Comparison of ENCODE assay signal across 19 cellular contexts in genomic region chr3:64741344-64741743, GRCh38. TPM values are rescaled to one million over a fixed set of nuclear protein-coding genes. Genes with fewer than 3 reads are reported as not detected.
DNase-seq lines count a peak whose midpoint lies in the region; ATAC-seq and TF ChIP-seq lines count a peak whose summit lies in the region.
"Had no signal": no experiment of that assay in that cellular context is flagged by ENCODE, and none has a peak within 500 bp of the region (broad histone marks: within the 10 kb centered on the region; RNA-seq: fewer than 3 reads in every experiment).

No MANE protein-coding gene starts in this region.

- H3K36me3 ChIP-seq in esophagus muscularis mucosa (no peaks in the 10 kb centered on the region), lower lobe of right lung (no peaks in the 10 kb centered on the region), thyroid gland (no peaks in the 10 kb centered on the region), suprapubic skin (no peaks in the 10 kb centered on the region)
- H3K36me3 ChIP-seq: BE2C had no signal

- intact Hi-C loops in esophagus muscularis mucosa (cut with DNase I) (loop anchor here (10.0 kb wide), 1 partner anchor 207 kb away; no protein-coding TSS in a partner anchor), lower lobe of right lung (cut with DNase I) (no loop called here), thyroid gland (cut with DNase I) (no loop called here)

- no peak for TF ChIP-seq CTCF in esophagus muscularis mucosa (IDR thresholded peaks at IDR 0.05)
- TF ChIP-seq CTCF in lower lobe of right lung (IDR thresholded peaks at IDR 0.05) = no peak
- TF ChIP-seq CTCF in thyroid gland (IDR thresholded peaks at IDR 0.05) = no peak
- no peak for TF ChIP-seq CTCF in suprapubic skin (IDR thresholded peaks at IDR 0.05)

- WGBS in esophagus muscularis mucosa = 81% methylated on average over 1 of the region's 1 CpG
- WGBS in thyroid gland, 2 donors = 11 to 30% methylated on average over 1 of the region's 1 CpG
- 61% methylated on average over 1 of the region's 1 CpG for WGBS in suprapubic skin

- peak; percentile 54 to 58 for ATAC-seq in lower lobe of right lung
- ATAC-seq in GM19467 (IDR thresholded peaks at IDR 0.05; ENCODE audit: unreplicated experiment) = no peak
- ATAC-seq: stimulated activated memory B cell treated with anti-CD40 and anti-IgM and Interleukin-4, amounts not matched to agents 10 μg/mL and 1 μg/mL and 100 μg/mL, for 72 hours had no signal

- DNase-seq in LHCN-M2 (ENCODE audit: low read depth) = peak; percentile 5
- no peak for DNase-seq in esophagus muscularis mucosa (ENCODE audit: extremely low spot score)
- peak; percentile 48 for DNase-seq in lower lobe of right lung
- DNase-seq in thyroid gland = peak; percentile 43 to 45
- no peak for DNase-seq in suprapubic skin (ENCODE audit: low spot score in 2 of 2)
- DNase-seq in ACHN = no peak
- DNase-seq in stimulated activated naive CD4-positive, alpha-beta T cell (lab: John Stamatoyannopoulos, UW) = no peak
- DNase-seq: activated CD4-positive, alpha-beta T cell treated with anti-CD3 and anti-CD28 coated beads, Interleukin-2, amount 10 ng/mL, durations not matched to agents 24 days and 14 days; activated CD8-positive, alpha-beta memory T cell treated with anti-CD3 and anti-CD28 coated beads, Interleukin-2, amount 50 U/mL, for 48 hours; activated naive CD4-positive, alpha-beta T cell; BE2C; GF-D8; heart right ventricle; mesendoderm; NCI-H2029; NCI-H446 had no signal

- H3K4me3 ChIP-seq in esophagus muscularis mucosa (no peak overlapping the region), lower lobe of right lung (no peak overlapping the region), thyroid gland (replicated peaks in 1 of 3) (no peak overlapping the region), suprapubic skin (no peak overlapping the region)
- H3K4me3 ChIP-seq: heart right ventricle had no signal

- H3K4me1 ChIP-seq in esophagus muscularis mucosa (peaks cover 0 to 34% (median 32%) of the 10 kb centered on the region in 4 donors), lower lobe of right lung (peaks cover 7% of the 10 kb centered on the region), thyroid gland (peaks cover 0 to 7% of the 10 kb centered on the region in 2 donors), suprapubic skin (no peaks in the 10 kb centered on the region)
- H3K4me1 ChIP-seq: BE2C had no signal

- no peak for TF ChIP-seq POLR2A in esophagus muscularis mucosa (IDR thresholded peaks at IDR 0.05; ENCODE audit: low read depth)
- no peak for TF ChIP-seq POLR2A in thyroid gland (IDR thresholded peaks at IDR 0.05)
- no peak for TF ChIP-seq POLR2A in suprapubic skin (IDR thresholded peaks at IDR 0.05)

- TF ChIP-seq EP300 in esophagus muscularis mucosa (IDR thresholded peaks at IDR 0.05) = no peak
- TF ChIP-seq EP300 in suprapubic skin (IDR thresholded peaks at IDR 0.05) = no peak

- no peaks in the 10 kb centered on the region for H3K9me3 ChIP-seq in esophagus muscularis mucosa
- H3K9me3 ChIP-seq in lower lobe of right lung = no peaks in the 10 kb centered on the region
- no peaks in the 10 kb centered on the region for H3K9me3 ChIP-seq in thyroid gland
- no peaks in the 10 kb centered on the region for H3K9me3 ChIP-seq in suprapubic skin
- H3K9me3 ChIP-seq: BE2C, heart right ventricle had no signal

- in situ Hi-C loops in ACHN (cut with HindIII; ENCODE audit: low pct_ligation_motif_present, low pct_unique_long_range_greater_than_20kb, low sequenced_read_pairs) = no loop called here

- H3K27ac ChIP-seq in esophagus muscularis mucosa (replicated peaks in 1 of 4) = peak overlapping the region; percentile 10 to 40 (median 39)
- H3K27ac ChIP-seq in lower lobe of right lung = no peak overlapping the region
- no peak overlapping the region for H3K27ac ChIP-seq in thyroid gland
- H3K27ac ChIP-seq in suprapubic skin = no peak overlapping the region
- H3K27ac ChIP-seq: heart right ventricle, RWPE1 had no signal

- H3K27me3 ChIP-seq in esophagus muscularis mucosa (no peaks in the 10 kb centered on the region), lower lobe of right lung (ENCODE audit: low read depth) (no peaks in the 10 kb centered on the region), thyroid gland (no peaks in the 10 kb centered on the region), suprapubic skin (no peaks in the 10 kb centered on the region)
- H3K27me3 ChIP-seq: BE2C, heart right ventricle had no signal

RNA-seq across cellular contexts. Expression of gene ADAMTS9, which starts 53.5 kb away (rescaled TPM):
- total RNA-seq in LHCN-M2 (2014; rRNA removed) = 0.13 and 0.29 TPM in 2 replicates
- 0.26 TPM for polyA plus RNA-seq in LHCN-M2 (2012)
- total RNA-seq in esophagus muscularis mucosa = 100 to 1,000 TPM in 1 of 4 donors, 10 to 100 TPM in 3; 45.3 to 142 (median 56.6) TPM
- 11.7 TPM for total RNA-seq in lower lobe of right lung
- 100 to 1,000 TPM in 2 of 4 donors, 10 to 100 TPM in 2; 20.2 to 142 (median 74.9) TPM for total RNA-seq in thyroid gland
- total RNA-seq in suprapubic skin = 10 to 100 TPM in 2 of 4 donors, 1 to 10 TPM in 2; 7.8 to 32.8 (median 9.3) TPM
- total RNA-seq: activated CD4-positive, alpha-beta T cell treated with anti-CD3 and anti-CD28 coated beads, Interleukin-2, amount 10 ng/mL, durations not matched to agents 24 days and 14 days had no signal

Comparison
In these comparisons a context has a peak if more than half of its experiments do, and no peak if none do; other contexts are left out.
1. DNase-seq: peak in LHCN-M2 (single experiment), lower lobe of right lung (single experiment) and thyroid gland (2 of 2); none in esophagus muscularis mucosa (single experiment), suprapubic skin (0 of 2), ACHN (single experiment) and stimulated activated naive CD4-positive, alpha-beta T cell (0 of 6).
2. H3K27ac ChIP-seq: peak in esophagus muscularis mucosa (4 of 4); none in lower lobe of right lung (single experiment), thyroid gland (0 of 3) and suprapubic skin (single experiment).